Comparison of ENCODE assay signal across 1 cellular context in the genomic region with DNA sequence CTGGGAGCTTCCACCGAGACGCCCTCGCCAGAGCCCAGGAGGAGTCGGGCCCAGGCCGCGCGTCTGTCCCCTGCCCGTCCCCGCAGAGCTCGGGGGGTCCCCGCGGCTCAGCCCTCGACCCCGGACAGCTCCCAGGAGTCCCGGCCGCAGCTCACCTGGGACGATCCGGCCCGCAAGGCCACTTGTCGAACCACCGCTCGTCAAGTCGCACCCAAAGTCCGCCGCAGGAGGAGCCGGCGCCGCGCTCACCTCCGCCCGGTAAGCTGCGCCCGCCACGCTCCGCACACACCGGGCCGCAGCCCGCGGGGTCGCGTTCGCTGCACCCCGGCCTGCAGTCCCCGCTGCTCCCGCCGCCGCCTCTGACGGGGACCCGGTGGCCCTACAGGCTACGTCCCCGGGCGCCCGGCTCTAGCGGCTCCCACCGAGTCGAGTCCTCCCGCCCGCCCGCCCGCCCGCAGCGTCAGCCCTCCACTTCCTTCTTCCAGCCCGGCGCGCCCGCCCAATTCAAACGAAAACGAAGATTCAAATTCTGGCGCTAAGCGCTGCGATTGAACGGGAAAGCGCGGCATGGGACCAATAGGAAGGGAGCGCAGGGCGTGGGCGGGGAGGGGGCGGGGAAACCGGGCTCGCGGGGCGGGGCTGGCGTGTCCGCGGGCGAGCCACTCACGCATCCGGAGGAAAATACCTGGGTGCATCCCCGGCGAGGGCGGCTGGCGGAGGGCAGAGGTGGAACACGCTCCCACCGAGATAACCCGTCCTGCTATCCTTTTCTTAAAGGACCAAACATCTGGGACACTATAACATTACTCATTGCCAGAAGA.
TF ChIP-seq lines count a peak whose summit lies in the region.

A gene with protein sequence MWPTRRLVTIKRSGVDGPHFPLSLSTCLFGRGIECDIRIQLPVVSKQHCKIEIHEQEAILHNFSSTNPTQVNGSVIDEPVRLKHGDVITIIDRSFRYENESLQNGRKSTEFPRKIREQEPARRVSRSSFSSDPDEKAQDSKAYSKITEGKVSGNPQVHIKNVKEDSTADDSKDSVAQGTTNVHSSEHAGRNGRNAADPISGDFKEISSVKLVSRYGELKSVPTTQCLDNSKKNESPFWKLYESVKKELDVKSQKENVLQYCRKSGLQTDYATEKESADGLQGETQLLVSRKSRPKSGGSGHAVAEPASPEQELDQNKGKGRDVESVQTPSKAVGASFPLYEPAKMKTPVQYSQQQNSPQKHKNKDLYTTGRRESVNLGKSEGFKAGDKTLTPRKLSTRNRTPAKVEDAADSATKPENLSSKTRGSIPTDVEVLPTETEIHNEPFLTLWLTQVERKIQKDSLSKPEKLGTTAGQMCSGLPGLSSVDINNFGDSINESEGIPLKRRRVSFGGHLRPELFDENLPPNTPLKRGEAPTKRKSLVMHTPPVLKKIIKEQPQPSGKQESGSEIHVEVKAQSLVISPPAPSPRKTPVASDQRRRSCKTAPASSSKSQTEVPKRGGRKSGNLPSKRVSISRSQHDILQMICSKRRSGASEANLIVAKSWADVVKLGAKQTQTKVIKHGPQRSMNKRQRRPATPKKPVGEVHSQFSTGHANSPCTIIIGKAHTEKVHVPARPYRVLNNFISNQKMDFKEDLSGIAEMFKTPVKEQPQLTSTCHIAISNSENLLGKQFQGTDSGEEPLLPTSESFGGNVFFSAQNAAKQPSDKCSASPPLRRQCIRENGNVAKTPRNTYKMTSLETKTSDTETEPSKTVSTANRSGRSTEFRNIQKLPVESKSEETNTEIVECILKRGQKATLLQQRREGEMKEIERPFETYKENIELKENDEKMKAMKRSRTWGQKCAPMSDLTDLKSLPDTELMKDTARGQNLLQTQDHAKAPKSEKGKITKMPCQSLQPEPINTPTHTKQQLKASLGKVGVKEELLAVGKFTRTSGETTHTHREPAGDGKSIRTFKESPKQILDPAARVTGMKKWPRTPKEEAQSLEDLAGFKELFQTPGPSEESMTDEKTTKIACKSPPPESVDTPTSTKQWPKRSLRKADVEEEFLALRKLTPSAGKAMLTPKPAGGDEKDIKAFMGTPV (N-terminal part only) (minus strand): TSS at position 480 of the 821 bp plus-strand sequence. CDS start 756 bp downstream, outside the sequence.

TF ChIP-seq in HEK293, 187 proteins besides CTCF, POLR2A, EP300 and RAD21 (continued from another document):
- TF ChIP-seq, protein P1, sequence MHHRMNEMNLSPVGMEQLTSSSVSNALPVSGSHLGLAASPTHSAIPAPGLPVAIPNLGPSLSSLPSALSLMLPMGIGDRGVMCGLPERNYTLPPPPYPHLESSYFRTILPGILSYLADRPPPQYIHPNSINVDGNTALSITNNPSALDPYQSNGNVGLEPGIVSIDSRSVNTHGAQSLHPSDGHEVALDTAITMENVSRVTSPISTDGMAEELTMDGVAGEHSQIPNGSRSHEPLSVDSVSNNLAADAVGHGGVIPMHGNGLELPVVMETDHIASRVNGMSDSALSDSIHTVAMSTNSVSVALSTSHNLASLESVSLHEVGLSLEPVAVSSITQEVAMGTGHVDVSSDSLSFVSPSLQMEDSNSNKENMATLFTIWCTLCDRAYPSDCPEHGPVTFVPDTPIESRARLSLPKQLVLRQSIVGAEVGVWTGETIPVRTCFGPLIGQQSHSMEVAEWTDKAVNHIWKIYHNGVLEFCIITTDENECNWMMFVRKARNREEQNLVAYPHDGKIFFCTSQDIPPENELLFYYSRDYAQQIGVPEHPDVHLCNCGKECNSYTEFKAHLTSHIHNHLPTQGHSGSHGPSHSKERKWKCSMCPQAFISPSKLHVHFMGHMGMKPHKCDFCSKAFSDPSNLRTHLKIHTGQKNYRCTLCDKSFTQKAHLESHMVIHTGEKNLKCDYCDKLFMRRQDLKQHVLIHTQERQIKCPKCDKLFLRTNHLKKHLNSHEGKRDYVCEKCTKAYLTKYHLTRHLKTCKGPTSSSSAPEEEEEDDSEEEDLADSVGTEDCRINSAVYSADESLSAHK (tag by site-specific recombination; IDR thresholded peaks at IDR 0.05) = no peak
- TF ChIP-seq SP3 (tag by site-specific recombination; IDR thresholded peaks at IDR 0.05) = peak; percentile 72
- no peak for TF ChIP-seq ZNF426 (tag by site-specific recombination; IDR thresholded peaks at IDR 0.05)
- TF ChIP-seq HOXC10 (CRISPR knock-in tag; IDR thresholded peaks at IDR 0.05) = no peak
- TF ChIP-seq FEZF1 (tag by site-specific recombination; IDR thresholded peaks at IDR 0.05) = no peak
- TF ChIP-seq, protein P2, sequence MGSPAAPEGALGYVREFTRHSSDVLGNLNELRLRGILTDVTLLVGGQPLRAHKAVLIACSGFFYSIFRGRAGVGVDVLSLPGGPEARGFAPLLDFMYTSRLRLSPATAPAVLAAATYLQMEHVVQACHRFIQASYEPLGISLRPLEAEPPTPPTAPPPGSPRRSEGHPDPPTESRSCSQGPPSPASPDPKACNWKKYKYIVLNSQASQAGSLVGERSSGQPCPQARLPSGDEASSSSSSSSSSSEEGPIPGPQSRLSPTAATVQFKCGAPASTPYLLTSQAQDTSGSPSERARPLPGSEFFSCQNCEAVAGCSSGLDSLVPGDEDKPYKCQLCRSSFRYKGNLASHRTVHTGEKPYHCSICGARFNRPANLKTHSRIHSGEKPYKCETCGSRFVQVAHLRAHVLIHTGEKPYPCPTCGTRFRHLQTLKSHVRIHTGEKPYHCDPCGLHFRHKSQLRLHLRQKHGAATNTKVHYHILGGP (tag by site-specific recombination; IDR thresholded peaks at IDR 0.05) = no peak
- TF ChIP-seq, protein P3, sequence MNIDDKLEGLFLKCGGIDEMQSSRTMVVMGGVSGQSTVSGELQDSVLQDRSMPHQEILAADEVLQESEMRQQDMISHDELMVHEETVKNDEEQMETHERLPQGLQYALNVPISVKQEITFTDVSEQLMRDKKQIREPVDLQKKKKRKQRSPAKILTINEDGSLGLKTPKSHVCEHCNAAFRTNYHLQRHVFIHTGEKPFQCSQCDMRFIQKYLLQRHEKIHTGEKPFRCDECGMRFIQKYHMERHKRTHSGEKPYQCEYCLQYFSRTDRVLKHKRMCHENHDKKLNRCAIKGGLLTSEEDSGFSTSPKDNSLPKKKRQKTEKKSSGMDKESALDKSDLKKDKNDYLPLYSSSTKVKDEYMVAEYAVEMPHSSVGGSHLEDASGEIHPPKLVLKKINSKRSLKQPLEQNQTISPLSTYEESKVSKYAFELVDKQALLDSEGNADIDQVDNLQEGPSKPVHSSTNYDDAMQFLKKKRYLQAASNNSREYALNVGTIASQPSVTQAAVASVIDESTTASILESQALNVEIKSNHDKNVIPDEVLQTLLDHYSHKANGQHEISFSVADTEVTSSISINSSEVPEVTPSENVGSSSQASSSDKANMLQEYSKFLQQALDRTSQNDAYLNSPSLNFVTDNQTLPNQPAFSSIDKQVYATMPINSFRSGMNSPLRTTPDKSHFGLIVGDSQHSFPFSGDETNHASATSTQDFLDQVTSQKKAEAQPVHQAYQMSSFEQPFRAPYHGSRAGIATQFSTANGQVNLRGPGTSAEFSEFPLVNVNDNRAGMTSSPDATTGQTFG (tag by site-specific recombination; IDR thresholded peaks at IDR 0.05; ENCODE audit: borderline replicate concordance) = no peak
- no peak for TF ChIP-seq ZFP3 (tag by site-specific recombination; IDR thresholded peaks at IDR 0.05; ENCODE audit: low read depth)
- TF ChIP-seq ZNF768 (tag by site-specific recombination; IDR thresholded peaks at IDR 0.05) = no peak
- TF ChIP-seq ZNF670 (tag by site-specific recombination; IDR thresholded peaks at IDR 0.05; ENCODE audit: low read depth) = no peak
- no peak for TF ChIP-seq ZNF157 (tag by site-specific recombination; IDR thresholded peaks at IDR 0.05)
- TF ChIP-seq ZNF548 (tag by site-specific recombination; IDR thresholded peaks at IDR 0.05) = no peak
- no peak for TF ChIP-seq ZNF792 (tag by site-specific recombination; IDR thresholded peaks at IDR 0.05)
- TF ChIP-seq ZNF10 (tag by site-specific recombination; IDR thresholded peaks at IDR 0.05) = no peak
- 0 out of 2 replicates have a peak, but pooled peaks have one; percentile 4 for TF ChIP-seq ZXDB (tag by site-specific recombination; IDR thresholded peaks at IDR 0.05)
- no peak for TF ChIP-seq ZNF585B (tag by site-specific recombination; IDR thresholded peaks at IDR 0.05)
- TF ChIP-seq, protein P4, sequence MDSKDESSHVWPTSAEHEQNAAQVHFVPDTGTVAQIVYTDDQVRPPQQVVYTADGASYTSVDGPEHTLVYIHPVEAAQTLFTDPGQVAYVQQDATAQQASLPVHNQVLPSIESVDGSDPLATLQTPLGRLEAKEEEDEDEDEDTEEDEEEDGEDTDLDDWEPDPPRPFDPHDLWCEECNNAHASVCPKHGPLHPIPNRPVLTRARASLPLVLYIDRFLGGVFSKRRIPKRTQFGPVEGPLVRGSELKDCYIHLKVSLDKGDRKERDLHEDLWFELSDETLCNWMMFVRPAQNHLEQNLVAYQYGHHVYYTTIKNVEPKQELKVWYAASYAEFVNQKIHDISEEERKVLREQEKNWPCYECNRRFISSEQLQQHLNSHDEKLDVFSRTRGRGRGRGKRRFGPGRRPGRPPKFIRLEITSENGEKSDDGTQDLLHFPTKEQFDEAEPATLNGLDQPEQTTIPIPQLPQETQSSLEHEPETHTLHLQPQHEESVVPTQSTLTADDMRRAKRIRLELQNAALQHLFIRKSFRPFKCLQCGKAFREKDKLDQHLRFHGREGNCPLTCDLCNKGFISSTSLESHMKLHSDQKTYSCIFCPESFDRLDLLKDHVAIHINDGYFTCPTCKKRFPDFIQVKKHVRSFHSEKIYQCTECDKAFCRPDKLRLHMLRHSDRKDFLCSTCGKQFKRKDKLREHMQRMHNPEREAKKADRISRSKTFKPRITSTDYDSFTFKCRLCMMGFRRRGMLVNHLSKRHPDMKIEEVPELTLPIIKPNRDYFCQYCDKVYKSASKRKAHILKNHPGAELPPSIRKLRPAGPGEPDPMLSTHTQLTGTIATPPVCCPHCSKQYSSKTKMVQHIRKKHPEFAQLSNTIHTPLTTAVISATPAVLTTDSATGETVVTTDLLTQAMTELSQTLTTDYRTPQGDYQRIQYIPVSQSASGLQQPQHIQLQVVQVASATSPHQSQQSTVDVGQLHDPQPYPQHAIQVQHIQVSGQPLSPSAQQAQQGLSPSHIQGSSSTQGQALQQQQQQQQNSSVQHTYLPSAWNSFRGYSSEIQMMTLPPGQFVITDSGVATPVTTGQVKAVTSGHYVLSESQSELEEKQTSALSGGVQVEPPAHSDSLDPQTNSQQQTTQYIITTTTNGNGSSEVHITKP (tag by site-specific recombination; IDR thresholded peaks at IDR 0.05) = no peak
- 0 out of 2 replicates have a peak, but pooled peaks have one; percentile 10 for TF ChIP-seq ZNF140 (tag by site-specific recombination; IDR thresholded peaks at IDR 0.05)
- peak; percentile 71 for TF ChIP-seq KLF8 (tag by site-specific recombination; IDR thresholded peaks at IDR 0.05)
- TF ChIP-seq, protein P5, sequence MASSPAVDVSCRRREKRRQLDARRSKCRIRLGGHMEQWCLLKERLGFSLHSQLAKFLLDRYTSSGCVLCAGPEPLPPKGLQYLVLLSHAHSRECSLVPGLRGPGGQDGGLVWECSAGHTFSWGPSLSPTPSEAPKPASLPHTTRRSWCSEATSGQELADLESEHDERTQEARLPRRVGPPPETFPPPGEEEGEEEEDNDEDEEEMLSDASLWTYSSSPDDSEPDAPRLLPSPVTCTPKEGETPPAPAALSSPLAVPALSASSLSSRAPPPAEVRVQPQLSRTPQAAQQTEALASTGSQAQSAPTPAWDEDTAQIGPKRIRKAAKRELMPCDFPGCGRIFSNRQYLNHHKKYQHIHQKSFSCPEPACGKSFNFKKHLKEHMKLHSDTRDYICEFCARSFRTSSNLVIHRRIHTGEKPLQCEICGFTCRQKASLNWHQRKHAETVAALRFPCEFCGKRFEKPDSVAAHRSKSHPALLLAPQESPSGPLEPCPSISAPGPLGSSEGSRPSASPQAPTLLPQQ (tag by site-specific recombination; IDR thresholded peaks at IDR 0.05) = no peak
- TF ChIP-seq ZNF239 (tag by site-specific recombination; IDR thresholded peaks at IDR 0.05) = no peak
- TF ChIP-seq, protein P6, sequence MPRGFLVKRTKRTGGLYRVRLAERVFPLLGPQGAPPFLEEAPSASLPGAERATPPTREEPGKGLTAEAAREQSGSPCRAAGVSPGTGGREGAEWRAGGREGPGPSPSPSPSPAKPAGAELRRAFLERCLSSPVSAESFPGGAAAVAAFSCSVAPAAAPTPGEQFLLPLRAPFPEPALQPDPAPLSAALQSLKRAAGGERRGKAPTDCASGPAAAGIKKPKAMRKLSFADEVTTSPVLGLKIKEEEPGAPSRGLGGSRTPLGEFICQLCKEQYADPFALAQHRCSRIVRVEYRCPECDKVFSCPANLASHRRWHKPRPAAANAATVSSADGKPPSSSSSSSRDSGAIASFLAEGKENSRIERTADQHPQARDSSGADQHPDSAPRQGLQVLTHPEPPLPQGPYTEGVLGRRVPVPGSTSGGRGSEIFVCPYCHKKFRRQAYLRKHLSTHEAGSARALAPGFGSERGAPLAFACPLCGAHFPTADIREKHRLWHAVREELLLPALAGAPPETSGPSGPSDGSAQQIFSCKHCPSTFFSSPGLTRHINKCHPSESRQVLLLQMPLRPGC (tag by site-specific recombination; IDR thresholded peaks at IDR 0.05) = no peak
- TF ChIP-seq SALL2 (tag by site-specific recombination; IDR thresholded peaks at IDR 0.05; ENCODE audit: borderline replicate concordance) = no peak
- TF ChIP-seq ZNF701 (tag by site-specific recombination; IDR thresholded peaks at IDR 0.05) = no peak
- TF ChIP-seq ZNF324 (tag by site-specific recombination; IDR thresholded peaks at IDR 0.05) = no peak
- TF ChIP-seq ZNF211 (tag by site-specific recombination; IDR thresholded peaks at IDR 0.05; ENCODE audit: low read depth) = no peak
- TF ChIP-seq RBAK (tag by site-specific recombination; IDR thresholded peaks at IDR 0.05) = no peak
- no peak for TF ChIP-seq ZNF133 (tag by site-specific recombination; IDR thresholded peaks at IDR 0.05)
- no peak for TF ChIP-seq ZNF776 (tag by site-specific recombination; IDR thresholded peaks at IDR 0.05; ENCODE audit: borderline replicate concordance)
- TF ChIP-seq ZSCAN16 (tag by site-specific recombination; IDR thresholded peaks at IDR 0.05) = no peak
- TF ChIP-seq GFI1B (tag by site-specific recombination; IDR thresholded peaks at IDR 0.05) = no peak
- TF ChIP-seq, protein P7, sequence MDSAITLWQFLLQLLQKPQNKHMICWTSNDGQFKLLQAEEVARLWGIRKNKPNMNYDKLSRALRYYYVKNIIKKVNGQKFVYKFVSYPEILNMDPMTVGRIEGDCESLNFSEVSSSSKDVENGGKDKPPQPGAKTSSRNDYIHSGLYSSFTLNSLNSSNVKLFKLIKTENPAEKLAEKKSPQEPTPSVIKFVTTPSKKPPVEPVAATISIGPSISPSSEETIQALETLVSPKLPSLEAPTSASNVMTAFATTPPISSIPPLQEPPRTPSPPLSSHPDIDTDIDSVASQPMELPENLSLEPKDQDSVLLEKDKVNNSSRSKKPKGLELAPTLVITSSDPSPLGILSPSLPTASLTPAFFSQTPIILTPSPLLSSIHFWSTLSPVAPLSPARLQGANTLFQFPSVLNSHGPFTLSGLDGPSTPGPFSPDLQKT (IDR thresholded peaks at IDR 0.05; ENCODE audit: borderline replicate concordance, low read depth, low read length) = no peak
- no peak for TF ChIP-seq ZNF302 (tag by site-specific recombination; IDR thresholded peaks at IDR 0.05; ENCODE audit: low read depth)
- no peak for TF ChIP-seq ZNF658 (tag by site-specific recombination; IDR thresholded peaks at IDR 0.05)
- TF ChIP-seq ZNF558 (tag by site-specific recombination; IDR thresholded peaks at IDR 0.05) = no peak
- TF ChIP-seq SP2 (tag by site-specific recombination; IDR thresholded peaks at IDR 0.05) = peak; percentile 86
- no peak; the same call in 1 of the 2 replicates for TF ChIP-seq ZNF2 (tag by site-specific recombination; IDR thresholded peaks at IDR 0.05)
- TF ChIP-seq BCL11A (tag by site-specific recombination; IDR thresholded peaks at IDR 0.05; ENCODE audit: low read depth) = no peak
- no peak for TF ChIP-seq ZNF223 (tag by site-specific recombination; IDR thresholded peaks at IDR 0.05)
- no peak for TF ChIP-seq ZNF274 (IDR thresholded peaks at IDR 0.05; ENCODE audit: low read length)
- no peak for TF ChIP-seq ZNF274 (tag by site-specific recombination; IDR thresholded peaks at IDR 0.05; ENCODE audit: borderline replicate concordance)
- no peak for TF ChIP-seq ZNF221 (tag by site-specific recombination; IDR thresholded peaks at IDR 0.05; ENCODE audit: borderline replicate concordance)
